Comparison of ENCODE assay signal across 8 cellular contexts in the genomic region with DNA sequence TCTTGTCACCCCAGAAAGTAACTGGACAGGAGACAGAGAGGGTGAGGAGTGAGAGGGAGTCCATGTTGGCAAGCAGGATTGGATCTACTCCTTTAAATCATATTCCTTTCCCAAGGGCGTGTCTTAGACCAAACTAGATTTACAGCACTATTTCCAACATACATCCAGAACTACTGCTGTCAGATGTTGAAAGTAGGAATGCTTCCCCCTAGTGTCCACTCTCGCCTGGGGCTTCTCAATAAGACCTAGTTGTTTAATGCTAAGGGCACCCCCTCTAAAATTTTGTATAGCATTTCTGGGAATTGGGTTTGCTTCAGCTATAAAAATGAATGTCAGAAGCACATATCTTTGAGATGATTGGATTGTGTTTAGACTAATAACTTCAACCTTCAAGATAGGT.
DNase-seq lines count a peak whose midpoint lies in the region; ATAC-seq and TF ChIP-seq lines count a peak whose summit lies in the region.

No MANE protein-coding gene starts in this region.

- peak; percentile 12 for DNase-seq in stimulated activated CD4-positive, alpha-beta T cell treated with anti-CD3 and anti-CD28 coated beads, Interleukin-4, amount 100 ng/mL, for 1 hour
- DNase-seq in stimulated activated CD4-positive, alpha-beta T cell treated with anti-CD3 and anti-CD28 coated beads, Interleukin-1b, Interleukin-23, amount 100 ng/mL, for 48 hours, result no peak
- DNase-seq in NCI-H2227 (lab: John Stamatoyannopoulos, UW; ENCODE audit: unreplicated experiment), result peak; percentile 41
- peak; percentile 68 for DNase-seq in astrocyte of the spinal cord (ENCODE audit: low read depth, low spot score)
- DNase-seq in kidney tubule cell (ENCODE audit: low spot score), result peak; percentile 51
- DNase-seq in NCI-H187 treated with DMSO at 0.1 percent for 48 hours (lab: John Stamatoyannopoulos, UW), result no peak
- no peak for DNase-seq in islet precursor cell

- no peak for ATAC-seq in HG02970 (IDR thresholded peaks at IDR 0.05; ENCODE audit: low FRiP score, unreplicated experiment)

- no peak overlapping the region for H3K4me3 ChIP-seq in astrocyte of the spinal cord (ENCODE audit: low read depth, low read length)

- in situ Hi-C loops in astrocyte of the spinal cord (cut with HindIII; ENCODE audit: low sequenced_read_pairs), result no loop called here

- peak; percentile 67 for TF ChIP-seq CTCF in astrocyte of the spinal cord (IDR thresholded peaks at IDR 0.05; ENCODE audit: low read depth, low read length)

Comparison
In these comparisons a context has a peak if more than half of its experiments do, and no peak if none do; other contexts are left out.
1. DNase-seq: peak in stimulated activated CD4-positive, alpha-beta T cell treated with anti-CD3 and anti-CD28 coated beads, Interleukin-4, amount 100 ng/mL, for 1 hour (single experiment), NCI-H2227 (single experiment), astrocyte of the spinal cord (single experiment) and kidney tubule cell (single experiment); none in stimulated activated CD4-positive, alpha-beta T cell treated with anti-CD3 and anti-CD28 coated beads, Interleukin-1b, Interleukin-23, amount 100 ng/mL, for 48 hours (single experiment), NCI-H187 treated with DMSO at 0.1 percent for 48 hours (single experiment) and islet precursor cell (single experiment).